4 cellular contexts compared by ENCODE assay signal in genomic region chr6:138811851-138812250, GRCh38. TPM values are rescaled to one million over a fixed set of nuclear protein-coding genes. Genes with fewer than 3 reads are reported as not detected.
"Had no signal": no experiment of that assay in that cellular context is flagged by ENCODE, and none has a peak within 500 bp of the region (broad histone marks: within the 10 kb centered on the region; RNA-seq: fewer than 3 reads in every experiment).

No MANE protein-coding gene starts in this region.

RNA-seq across cellular contexts. Expression of gene ECT2L, which starts 16.0 kb away (rescaled TPM):
- total RNA-seq: esophagus squamous epithelium, kidney epithelial cell, mononuclear cell, smooth muscle cell had no signal
